Comparison of ENCODE assay signal across 24 cellular contexts in the genomic region with DNA sequence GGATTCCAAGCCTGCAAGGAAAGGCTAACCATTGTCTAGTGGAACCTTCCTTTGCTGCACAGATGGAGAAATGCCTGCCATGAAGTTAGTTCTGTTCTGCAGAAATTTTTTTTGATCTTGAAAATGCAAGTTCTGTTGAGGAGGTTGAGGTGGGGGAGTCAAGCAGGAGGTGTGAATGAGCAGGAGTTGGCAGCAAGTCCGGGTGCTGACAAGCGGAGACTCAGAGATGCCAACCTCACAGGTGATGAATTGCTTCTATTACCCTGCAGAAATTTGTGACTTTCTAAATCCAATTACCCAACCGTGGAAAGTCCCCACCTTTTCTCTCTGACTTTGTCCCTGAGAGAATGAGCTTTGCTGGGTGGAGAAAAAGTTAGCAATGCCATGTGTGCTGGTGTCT.
DNase-seq lines count a peak whose midpoint lies in the region; ATAC-seq and TF ChIP-seq lines count a peak whose summit lies in the region.
"Had no signal": no experiment of that assay in that cellular context is flagged by ENCODE, and none has a peak within 500 bp of the region (broad histone marks: within the 10 kb centered on the region; RNA-seq: fewer than 3 reads in every experiment).

No MANE protein-coding gene starts in this region.

- intact Hi-C loops in activated CD4-positive, alpha-beta T cell treated with anti-CD3 and anti-CD28 coated beads for 36 hours (cut with DNase I, micrococcal nuclease) = no loop called here

- POLR2A ChIA-PET in activated CD4-positive, alpha-beta T cell treated with anti-CD3 and anti-CD28 coated beads for 36 hours (lab: Charles Lee) = no interaction called here

- peaks cover 3% of the 10 kb centered on the region for H3K36me3 Mint-ChIP-seq in activated CD4-positive, alpha-beta T cell treated with anti-CD3 and anti-CD28 coated beads for 36 hours (ENCODE audit: low read depth)
- H3K36me3 Mint-ChIP-seq: CD14-positive monocyte had no signal

- H3K4me3 Mint-ChIP-seq in activated CD4-positive, alpha-beta T cell treated with anti-CD3 and anti-CD28 coated beads for 36 hours = no peak overlapping the region
- H3K4me3 Mint-ChIP-seq: CD14-positive monocyte; CD4-positive, alpha-beta memory T cell; CD4-positive, CD25-positive, alpha-beta regulatory T cell; CD8-positive, alpha-beta memory T cell had no signal

- no peaks in the 10 kb centered on the region for H3K4me1 Mint-ChIP-seq in activated CD4-positive, alpha-beta T cell treated with anti-CD3 and anti-CD28 coated beads for 36 hours
- H3K4me1 Mint-ChIP-seq: CD4-positive, alpha-beta memory T cell; CD4-positive, CD25-positive, alpha-beta regulatory T cell; CD8-positive, alpha-beta memory T cell had no signal

- no peak for TF ChIP-seq CTCF in epithelial cell of esophagus (IDR thresholded peaks at IDR 0.05; ENCODE audit: insufficient read depth, low read depth, low read length, missing control alignments)

- no peak overlapping the region for H3K4me3 ChIP-seq in epithelial cell of esophagus (ENCODE audit: low read length)
- H3K4me3 ChIP-seq: BLaER1, GM12878 had no signal

- CTCF ChIA-PET in activated CD4-positive, alpha-beta T cell treated with anti-CD3 and anti-CD28 coated beads for 36 hours (lab: Charles Lee) = no interaction called here

- H3K27me3 Mint-ChIP-seq in activated CD4-positive, alpha-beta T cell treated with anti-CD3 and anti-CD28 coated beads for 36 hours = no peaks in the 10 kb centered on the region
- H3K27me3 Mint-ChIP-seq: CD4-positive, alpha-beta memory T cell; CD4-positive, CD25-positive, alpha-beta regulatory T cell had no signal

- no peak for ATAC-seq in activated CD4-positive, alpha-beta T cell treated with anti-CD3 and anti-CD28 coated beads for 36 hours
- ATAC-seq: GM12878 had no signal

- H3K27ac Mint-ChIP-seq in activated CD4-positive, alpha-beta T cell treated with anti-CD3 and anti-CD28 coated beads for 36 hours = no peak overlapping the region
- H3K27ac Mint-ChIP-seq: CD4-positive, alpha-beta memory T cell; CD8-positive, alpha-beta memory T cell had no signal

- peak; percentile 17 for DNase-seq in epithelial cell of esophagus (ENCODE audit: low read depth)
- DNase-seq in inferior parietal cortex (ENCODE audit: extremely low spot score) = peak; percentile 15
- peak; percentile 5 for DNase-seq in putamen (ENCODE audit: low spot score)
- no peak for DNase-seq in activated effector memory CD4-positive, alpha-beta T cell treated with Interleukin-2 at 50 U/mL for 16 hours
- DNase-seq in activated CD4-positive, alpha-beta T cell treated with anti-CD3 and anti-CD28 coated beads for 36 hours = no peak
- no peak for DNase-seq in NAMALWA (ENCODE audit: low spot score)
- DNase-seq: 8988T; ACHN; BE2C; C1 segment of cervical spinal cord; CD4-positive, alpha-beta memory T cell; CD4-positive, CD25-positive, alpha-beta regulatory T cell; CD8-positive, alpha-beta memory T cell; COR-L47; DMS 273 treated with DMSO at 0.1 percent for 48 hours; DMS153; DMS53; DMS79; DND-41; EL; GDM1 had no signal

- peaks cover 53% of the 10 kb centered on the region for H3K9me3 Mint-ChIP-seq in activated CD4-positive, alpha-beta T cell treated with anti-CD3 and anti-CD28 coated beads for 36 hours (ENCODE audit: low read depth)

Comparison
In these comparisons a context has a peak if more than half of its experiments do, and no peak if none do; other contexts are left out.
1. DNase-seq: peak in epithelial cell of esophagus (single experiment), inferior parietal cortex (single experiment) and putamen (single experiment); none in activated effector memory CD4-positive, alpha-beta T cell treated with Interleukin-2 at 50 U/mL for 16 hours (single experiment), activated CD4-positive, alpha-beta T cell treated with anti-CD3 and anti-CD28 coated beads for 36 hours (single experiment) and NAMALWA (single experiment).